ENCODE assay signal across 14 cellular contexts in genomic region chr2:218963597-218963996, GRCh38. TPM values are rescaled to one million over a fixed set of nuclear protein-coding genes. Genes with fewer than 3 reads are reported as not detected.
DNase-seq lines count a peak whose midpoint lies in the region; ATAC-seq, FAIRE-seq and TF ChIP-seq lines count a peak whose summit lies in the region.
"Had no signal": no experiment of that assay in that cellular context is flagged by ENCODE, and none has a peak within 500 bp of the region (broad histone marks: within the 10 kb centered on the region; RNA-seq: fewer than 3 reads in every experiment).

No MANE protein-coding gene starts in this region.

- ATAC-seq in GM19324 (IDR thresholded peaks at IDR 0.05; ENCODE audit: low FRiP score, unreplicated experiment) (no peak), HG02981 (IDR thresholded peaks at IDR 0.05; ENCODE audit: unreplicated experiment) (no peak), lower lobe of right lung (no peak)
- ATAC-seq: activated naive CD8-positive, alpha-beta T cell treated with anti-CD3 and anti-CD28 coated beads, Interleukin-2, amount 50 U/mL, for 24 hours; activated T-cell treated with anti-CD3 and anti-CD28 coated beads, Interleukin-2, amount 50 U/mL, for 4 hours had no signal

- no peak overlapping the region for H2BK15ac ChIP-seq in neuronal stem cell (ENCODE audit: low read length)

- H3K9me3 ChIP-seq in neuronal stem cell (replicated peaks in 1 of 2; ENCODE audit: control insufficient read depth in 2 of 2, insufficient read depth in 1 of 2, low read depth in 1 of 2, low read length in 2 of 2) = peaks cover 0 to 2% of the 10 kb centered on the region in 2 donors
- H3K9me3 ChIP-seq in kidney (ENCODE audit: control insufficient read depth in 1 of 2, low read length in 2 of 2) = no peaks in the 10 kb centered on the region
- no peaks in the 10 kb centered on the region for H3K9me3 ChIP-seq in lower lobe of right lung

- peak overlapping the region; percentile 57 for H3K18ac ChIP-seq in neuronal stem cell (ENCODE audit: low read length)

- no peaks in the 10 kb centered on the region for H3K79me1 ChIP-seq in neuronal stem cell (ENCODE audit: low read depth, low read length)

- no peak overlapping the region for H2BK12ac ChIP-seq in neuronal stem cell (ENCODE audit: low read length)

- H3K36me3 ChIP-seq in H7 (replicated peaks; ENCODE audit: control insufficient read depth, insufficient read depth, low read length) = no peaks in the 10 kb centered on the region
- no peaks in the 10 kb centered on the region for H3K36me3 ChIP-seq in neuronal stem cell (replicated peaks in 1 of 2; ENCODE audit: control insufficient read depth in 2 of 2, insufficient read depth in 2 of 2, low read length in 2 of 2)
- no peaks in the 10 kb centered on the region for H3K36me3 ChIP-seq in kidney (ENCODE audit: control insufficient read depth in 1 of 2, insufficient read depth in 2 of 2, low read length in 2 of 2)
- H3K36me3 ChIP-seq in lower lobe of right lung = no peaks in the 10 kb centered on the region

- WGBS in neuronal stem cell (ENCODE audit: extremely low coverage in 2 of 2, insufficient read length in 2 of 2, insufficient replicate concordance in 1 of 2), 2 donors = no CpG with 5 or more reads among the region's 5 CpGs

- H3K9ac ChIP-seq in neuronal stem cell (ENCODE audit: low read depth, low read length, poor library complexity) = no peak overlapping the region
- no peak overlapping the region for H3K9ac ChIP-seq in kidney (ENCODE audit: low read length in 2 of 2)

- peak overlapping the region; percentile 23 for H3K4me2 ChIP-seq in neuronal stem cell (ENCODE audit: insufficient read depth, low read length, poor library complexity, severe bottlenecking)

- no peak overlapping the region for H4K8ac ChIP-seq in neuronal stem cell (ENCODE audit: low read depth, low read length)

- no peak overlapping the region for H3K4ac ChIP-seq in neuronal stem cell (ENCODE audit: low read length)

- H3K4me3 ChIP-seq in H7 (ENCODE audit: insufficient read depth, low read depth, low read length) (peak overlapping the region; percentile 59; the same call in 1 of the 2 replicates), neuronal stem cell (ENCODE audit: low read length in 2 of 2) (peak overlapping the region in 1 of 2 donors; percentile 6), kidney (ENCODE audit: low read length in 2 of 2) (no peak overlapping the region), lower lobe of right lung (no peak overlapping the region)

- H3K27ac ChIP-seq in epithelial cell of prostate (peak overlapping the region; percentile 67), neuronal stem cell (replicated peaks; ENCODE audit: low read length) (peak overlapping the region; percentile 28), kidney (ENCODE audit: low read depth in 2 of 2, low read length in 2 of 2) (no peak overlapping the region), lower lobe of right lung (no peak overlapping the region)

- H3K4me1 ChIP-seq in neuronal stem cell (ENCODE audit: control insufficient read depth in 2 of 2, insufficient read depth in 1 of 2, low read depth in 1 of 2, low read length in 2 of 2) = peaks cover 15 to 21% of the 10 kb centered on the region in 2 donors
- H3K4me1 ChIP-seq in kidney (ENCODE audit: control insufficient read depth in 1 of 2, insufficient read depth in 1 of 2, low read depth in 1 of 2, low read length in 2 of 2) = peaks cover 0 to 6% of the 10 kb centered on the region in 2 donors
- H3K4me1 ChIP-seq in lower lobe of right lung = peaks cover 8% of the 10 kb centered on the region

- FAIRE-seq in kidney (lab: Jason Lieb, UNC) = no peak

- H2AK5ac ChIP-seq in neuronal stem cell (ENCODE audit: low read depth, low read length) = no peak overlapping the region

- H2BK5ac ChIP-seq in neuronal stem cell (ENCODE audit: low read length) = no peak overlapping the region

- TF ChIP-seq CTCF in kidney (IDR thresholded peaks at IDR 0.05; ENCODE audit: borderline replicate concordance, extremely low read depth, insufficient read depth) (no peak), lower lobe of right lung (IDR thresholded peaks at IDR 0.05) (no peak)

- H2BK120ac ChIP-seq in neuronal stem cell (ENCODE audit: low read depth, low read length) = no peak overlapping the region

- H3K14ac ChIP-seq in neuronal stem cell (ENCODE audit: low read length) = peak overlapping the region; percentile 71

- no peak for DNase-seq in H7
- peak; percentile 47 for DNase-seq in NCI-H69 (lab: John Stamatoyannopoulos, UW)
- peak; percentile 22 for DNase-seq in epithelial cell of prostate (ENCODE audit: low read depth, low spot score)
- no peak for DNase-seq in neuronal stem cell (ENCODE audit: low spot score)
- DNase-seq in kidney = no peak
- DNase-seq in lower lobe of right lung = no peak
- DNase-seq: activated CD4-positive, alpha-beta T cell treated with anti-CD3 and anti-CD28 coated beads for 1 hour; natural killer cell had no signal

- intact Hi-C loops in kidney (cut with DNase I) = no loop called here
- intact Hi-C loops in lower lobe of right lung (cut with DNase I) = no loop called here

- H3K23ac ChIP-seq in neuronal stem cell (ENCODE audit: low read depth, low read length, poor library complexity) = no peak overlapping the region

- H2AFZ ChIP-seq in neuronal stem cell (ENCODE audit: low read length) = peak overlapping the region; percentile 5

- peaks cover 37% of the 10 kb centered on the region for H3K27me3 ChIP-seq in H7 (ENCODE audit: control insufficient read depth, insufficient read depth, low read length)
- H3K27me3 ChIP-seq in neuronal stem cell (ENCODE audit: control insufficient read depth in 3 of 3, insufficient read depth in 3 of 3, low read depth in 1 of 3, low read length in 3 of 3) = peaks cover 18 to 44% (median 38%) of the 10 kb centered on the region in 3 experiments
- peaks cover 75% of the 10 kb centered on the region for H3K27me3 ChIP-seq in lower lobe of right lung (ENCODE audit: low read depth)

- H4K91ac ChIP-seq in neuronal stem cell (ENCODE audit: low read depth, low read length, poor library complexity) = no peak overlapping the region

RNA-seq across cellular contexts. Expression of gene CDK5R2, which starts 4.1 kb away (rescaled TPM):
- 0.17 TPM in 1 of 2 replicates, not detected in the other for total RNA-seq in H7 (2014; rRNA removed; shearing (Covaris generic))
- 0.10 TPM for polyA plus RNA-seq in neuronal stem cell (2013, experiment 1 of 2)
- polyA plus RNA-seq in neuronal stem cell (2013, experiment 2 of 2) = 0.10 TPM
- total RNA-seq in kidney (not detected), lower lobe of right lung (not detected)
- polyA plus RNA-seq in kidney (ENCODE audit: insufficient read depth, low read depth, low replicate concordance) = not detected
- total RNA-seq: activated T-cell treated with anti-CD3 and anti-CD28 coated beads, Interleukin-2, amount 50 U/mL, for 4 hours; CD4-positive, alpha-beta memory T cell; natural killer cell; subcutaneous adipose tissue had no signal
- polyA plus RNA-seq: CD4-positive, alpha-beta memory T cell had no signal

RNA-seq across cellular contexts. Expression of gene FEV, which starts 21.4 kb away (rescaled TPM):
- not detected in 2 replicates for total RNA-seq in H7 (2014; rRNA removed; shearing (Covaris generic))
- polyA plus RNA-seq in neuronal stem cell (2013, experiment 1 of 2) = not detected
- polyA plus RNA-seq in neuronal stem cell (2013, experiment 2 of 2) = not detected
- total RNA-seq in kidney = not detected
- not detected for polyA plus RNA-seq in kidney (ENCODE audit: insufficient read depth, low read depth, low replicate concordance)
- not detected for total RNA-seq in lower lobe of right lung
- total RNA-seq: activated T-cell treated with anti-CD3 and anti-CD28 coated beads, Interleukin-2, amount 50 U/mL, for 4 hours; CD4-positive, alpha-beta memory T cell; natural killer cell; subcutaneous adipose tissue had no signal
- polyA plus RNA-seq: CD4-positive, alpha-beta memory T cell had no signal

RNA-seq across cellular contexts. Expression of gene CRYBA2, which starts 29.6 kb away (rescaled TPM):
- not detected in 2 replicates for total RNA-seq in H7 (2014; rRNA removed; shearing (Covaris generic))
- not detected for polyA plus RNA-seq in neuronal stem cell (2013, experiment 1 of 2)
- polyA plus RNA-seq in neuronal stem cell (2013, experiment 2 of 2) = not detected
- total RNA-seq in kidney (not detected), lower lobe of right lung (not detected)
- not detected for polyA plus RNA-seq in kidney (ENCODE audit: insufficient read depth, low read depth, low replicate concordance)
- total RNA-seq: activated T-cell treated with anti-CD3 and anti-CD28 coated beads, Interleukin-2, amount 50 U/mL, for 4 hours; CD4-positive, alpha-beta memory T cell; natural killer cell; subcutaneous adipose tissue had no signal
- polyA plus RNA-seq: CD4-positive, alpha-beta memory T cell had no signal

Comparison
In these comparisons a context has a peak if more than half of its experiments do, and no peak if none do; other contexts are left out.
1. DNase-seq: peak in NCI-H69 (single experiment) and epithelial cell of prostate (single experiment); none in H7 (single experiment), neuronal stem cell (single experiment), kidney (single experiment) and lower lobe of right lung (single experiment).
2. H3K27ac ChIP-seq: peak in epithelial cell of prostate (single experiment) and neuronal stem cell (single experiment); none in kidney (0 of 2) and lower lobe of right lung (single experiment).